In genomic region chr1:201013991-201014815, GRCh38 we compare ENCODE assay signal across 14 cellular contexts. TPM values are rescaled to one million over a fixed set of nuclear protein-coding genes. Genes with fewer than 3 reads are reported as not detected.
A peak's percentile ranks its signal among the peaks of the same experiment; 100 is the strongest.
DNase-seq lines count a peak whose midpoint lies in the region; ATAC-seq and TF ChIP-seq lines count a peak whose summit lies in the region.
"Had no signal": no experiment of that assay in that cellular context is flagged by ENCODE, and none has a peak within 500 bp of the region (broad histone marks: within the 10 kb centered on the region; RNA-seq: fewer than 3 reads in every experiment).

No MANE protein-coding gene starts in this region.

- intact Hi-C loops in thyroid gland (cut with DNase I) (no loop called here), colonic mucosa (cut with DNase I) (no loop called here)

- WGBS in thyroid gland, 2 donors: 50 to 54% methylated on average over 30 to 33 of the region's 33 CpGs

- peak overlapping the region; percentile 14 for H3K4me3 Mint-ChIP-seq in T-helper 1 cell treated with Interleukin-12 subunit alpha and Interleukin-12 subunit beta and Interleukin-4 antibody, amounts not matched to agents 30 μg/mL and 1 μg/mL, for 36 hours
- H3K4me3 Mint-ChIP-seq in activated T-helper 17 cell treated with anti-CD3 and anti-CD28 coated beads, Interleukin-2, amount 50 U/mL, for 72 hours: peak overlapping the region; percentile 99

- peaks cover 75% of the 10 kb centered on the region for H3K4me1 Mint-ChIP-seq in T-helper 1 cell treated with Interleukin-12 subunit alpha and Interleukin-12 subunit beta and Interleukin-4 antibody, amounts not matched to agents 30 μg/mL and 1 μg/mL, for 36 hours (ENCODE audit: low read depth)
- H3K4me1 Mint-ChIP-seq in activated T-helper 17 cell treated with anti-CD3 and anti-CD28 coated beads, Interleukin-2, amount 50 U/mL, for 72 hours: peaks cover 68% of the 10 kb centered on the region

- TF ChIP-seq CTCF in retinal pigment epithelial cell (conservative IDR thresholded peaks at IDR 0.05; ENCODE audit: low read depth, low read length) (no peak), thyroid gland (IDR thresholded peaks at IDR 0.05) (no peak), colonic mucosa (IDR thresholded peaks at IDR 0.05) (no peak)

- no peak for TF ChIP-seq POLR2A in thyroid gland (IDR thresholded peaks at IDR 0.05)

- H3K4me1 ChIP-seq in thyroid gland: peaks cover 0 to 22% of the 10 kb centered on the region in 2 donors
- H3K4me1 ChIP-seq in colonic mucosa: peaks cover 25% of the 10 kb centered on the region
- H3K4me1 ChIP-seq: pancreas had no signal

- peak overlapping the region; percentile 12 for H3K4me3 ChIP-seq in retinal pigment epithelial cell (ENCODE audit: low read length)
- H3K4me3 ChIP-seq in thyroid gland (replicated peaks in 1 of 3): no peak overlapping the region
- no peak overlapping the region for H3K4me3 ChIP-seq in colonic mucosa
- H3K4me3 ChIP-seq: pancreas had no signal

- DNase-seq in T-helper 1 cell (no peak), iPS-NIHi7 (ENCODE audit: extremely low spot score) (peak; percentile 72), retinal pigment epithelial cell (ENCODE audit: low read depth) (no peak), thyroid gland (no peak), colonic mucosa (no peak), NCI-H2171 (lab: John Stamatoyannopoulos, UW) (no peak)
- DNase-seq: ACHN; activated CD4-positive, alpha-beta T cell treated with anti-CD3 and anti-CD28 coated beads for 1 hour; heart right ventricle; pancreas had no signal

- H3K27me3 Mint-ChIP-seq in T-helper 1 cell treated with Interleukin-12 subunit alpha and Interleukin-12 subunit beta and Interleukin-4 antibody, amounts not matched to agents 30 μg/mL and 1 μg/mL, for 36 hours (ENCODE audit: low read depth): no peaks in the 10 kb centered on the region
- H3K27me3 Mint-ChIP-seq in activated T-helper 17 cell treated with anti-CD3 and anti-CD28 coated beads, Interleukin-2, amount 50 U/mL, for 72 hours: no peaks in the 10 kb centered on the region
- H3K27me3 Mint-ChIP-seq: central memory CD8-positive, alpha-beta T cell had no signal

- H3K27ac Mint-ChIP-seq in T-helper 1 cell treated with Interleukin-12 subunit alpha and Interleukin-12 subunit beta and Interleukin-4 antibody, amounts not matched to agents 30 μg/mL and 1 μg/mL, for 36 hours: peak overlapping the region; percentile 85
- peak overlapping the region; percentile 98 for H3K27ac Mint-ChIP-seq in activated T-helper 17 cell treated with anti-CD3 and anti-CD28 coated beads, Interleukin-2, amount 50 U/mL, for 72 hours

- ATAC-seq in activated T-helper 17 cell treated with anti-CD3 and anti-CD28 coated beads, Interleukin-2, amount 50 U/mL, for 72 hours (replicated peaks): no peak

- H3K27ac ChIP-seq in thyroid gland: no peak overlapping the region
- no peak overlapping the region for H3K27ac ChIP-seq in colonic mucosa
- H3K27ac ChIP-seq: pancreas, RWPE1 had no signal

- H3K36me3 Mint-ChIP-seq in T-helper 1 cell treated with Interleukin-12 subunit alpha and Interleukin-12 subunit beta and Interleukin-4 antibody, amounts not matched to agents 30 μg/mL and 1 μg/mL, for 36 hours (ENCODE audit: low read depth): peaks cover 6% of the 10 kb centered on the region
- peaks cover 22% of the 10 kb centered on the region for H3K36me3 Mint-ChIP-seq in activated T-helper 17 cell treated with anti-CD3 and anti-CD28 coated beads, Interleukin-2, amount 50 U/mL, for 72 hours (ENCODE audit: low read depth)

- no peaks in the 10 kb centered on the region for H3K9me3 Mint-ChIP-seq in T-helper 1 cell treated with Interleukin-12 subunit alpha and Interleukin-12 subunit beta and Interleukin-4 antibody, amounts not matched to agents 30 μg/mL and 1 μg/mL, for 36 hours
- no peaks in the 10 kb centered on the region for H3K9me3 Mint-ChIP-seq in activated T-helper 17 cell treated with anti-CD3 and anti-CD28 coated beads, Interleukin-2, amount 50 U/mL, for 72 hours
- H3K9me3 Mint-ChIP-seq: central memory CD8-positive, alpha-beta T cell had no signal

- H3K9me3 ChIP-seq in thyroid gland: no peaks in the 10 kb centered on the region
- no peaks in the 10 kb centered on the region for H3K9me3 ChIP-seq in colonic mucosa
- H3K9me3 ChIP-seq: heart right ventricle, pancreas had no signal

- H3K27me3 ChIP-seq in thyroid gland (no peaks in the 10 kb centered on the region), colonic mucosa (no peaks in the 10 kb centered on the region)
- H3K27me3 ChIP-seq: pancreas had no signal

- no peaks in the 10 kb centered on the region for H3K36me3 ChIP-seq in thyroid gland
- no peaks in the 10 kb centered on the region for H3K36me3 ChIP-seq in colonic mucosa
- H3K36me3 ChIP-seq: heart right ventricle, pancreas had no signal

- no peak overlapping the region for H3K9ac ChIP-seq in colonic mucosa (ENCODE audit: low read depth in 2 of 2, low read length in 2 of 2)

RNA-seq across cellular contexts. Expression of gene KIF21B, which starts 9.3 kb away (rescaled TPM):
- 100 to 1,000 TPM in 1 of 2 donors, 10 to 100 TPM in 1; 64.2 to 102 TPM for total RNA-seq in activated T-helper 17 cell treated with anti-CD3 and anti-CD28 coated beads, Interleukin-2, amount 50 U/mL, for 72 hours
- total RNA-seq in thyroid gland (1 to 10 TPM in 3 of 4 donors, under 1 TPM in 1; 0.89 to 1.5 (median 1.1) TPM), colonic mucosa (10 to 100 TPM in 1 of 2 donors, 1 to 10 TPM in 1; 3.1 to 10.4 TPM)

Comparison
In these comparisons a context has a peak if more than half of its experiments do, and no peak if none do; other contexts are left out.
1. RNA of gene KIF21B, which starts 9.3 kb away (total RNA-seq): 64.2 to 102 TPM in activated T-helper 17 cell treated with anti-CD3 and anti-CD28 coated beads, Interleukin-2, amount 50 U/mL, for 72 hours; 3.1 to 10.4 TPM in colonic mucosa and 0.89 to 1.5 TPM in thyroid gland; every median in the first group is over 4 times any median in the second.